In the genomic region with DNA sequence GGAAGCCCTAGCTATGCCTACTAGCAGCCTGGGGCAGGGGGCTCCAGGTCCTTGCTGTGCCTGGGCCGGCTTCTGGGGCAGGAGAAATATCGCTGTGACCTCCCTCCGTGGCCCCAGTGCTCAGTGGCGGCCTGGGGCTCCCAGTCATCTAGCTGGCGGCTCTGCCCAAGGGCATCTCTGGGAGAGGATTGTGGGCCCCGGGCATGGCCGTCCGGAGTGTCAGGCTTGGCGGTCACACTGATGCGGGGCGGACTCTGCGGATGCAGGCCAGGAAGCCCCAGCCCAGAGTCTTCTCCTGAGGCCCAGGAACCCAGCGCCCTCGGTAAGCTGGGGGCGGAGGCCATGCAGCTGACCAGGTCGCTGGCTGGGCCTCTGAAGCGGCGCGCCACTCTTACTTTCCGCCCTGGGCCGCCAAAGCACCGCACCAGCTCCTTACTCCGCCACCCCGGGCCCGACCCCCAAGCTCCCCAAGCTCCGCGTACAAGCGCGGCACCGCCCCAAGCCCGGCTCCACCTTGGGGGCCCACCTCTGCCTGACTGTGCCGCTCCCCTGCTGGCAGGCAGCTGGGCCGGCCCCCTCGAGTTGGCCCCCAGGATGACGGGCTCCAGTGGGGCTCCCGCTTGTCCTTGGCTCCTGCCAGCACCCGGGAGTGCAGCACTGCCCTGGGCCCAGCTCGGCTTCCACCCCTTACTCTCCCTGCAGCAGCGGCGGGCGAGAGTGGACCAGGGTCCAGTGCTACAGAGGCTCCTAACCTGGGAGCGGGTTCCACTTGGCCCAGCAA, we compare ENCODE assay signal across 22 cellular contexts.
"Had no signal": no experiment of that assay in that cellular context is flagged by ENCODE, and none has a peak within 500 bp of the region (broad histone marks: within the 10 kb centered on the region; RNA-seq: fewer than 3 reads in every experiment).

No MANE protein-coding gene starts in this region.

- H3K4me1 ChIP-seq: esophagus muscularis mucosa, foreskin keratinocyte, heart right ventricle, left lung, thyroid gland had no signal

- H3K4me3 ChIP-seq: esophagus muscularis mucosa, heart right ventricle, left lung, lung, thyroid gland had no signal

- ATAC-seq: activated CD4-positive, CD25-positive, alpha-beta regulatory T cell treated with anti-CD3 and anti-CD28 coated beads, Interleukin-2, amount 50 U/mL, for 24 hours; foreskin keratinocyte; left lung; natural killer cell treated with Interleukin-12 subunit alpha and Interleukin-12 subunit beta and Interleukin-15 and Interleukin-18, amount 100 ng/mL, for 72 hours had no signal

- DNase-seq: activated CD4-positive, alpha-beta T cell treated with anti-CD3 and anti-CD28 coated beads for 48 hours; activated CD4-positive, alpha-beta T cell treated with anti-CD3 and anti-CD28 coated beads, Interleukin-2, amount 50 U/mL, for 48 hours; activated CD8-positive, alpha-beta memory T cell treated with anti-CD3 and anti-CD28 coated beads for 24 hours; activated effector memory CD4-positive, alpha-beta T cell treated with anti-CD3 and anti-CD28 coated beads, Interleukin-2, amount 50 U/mL, for 16 hours; activated naive CD4-positive, alpha-beta T cell treated with anti-CD3 and anti-CD28 coated beads, Interleukin-2, amount 50 U/mL, for 16 hours; activated T-cell treated with anti-CD3 and anti-CD28 coated beads, Interleukin-2, amount 50 U/mL, for 1 hour; amniotic stem cell; central memory CD4-positive, alpha-beta T cell; foreskin keratinocyte; heart right ventricle; mesendoderm; retina; substantia nigra; T-helper 9 cell; thyroid gland had no signal

- FAIRE-seq: TTC549 had no signal

- H3K27me3 ChIP-seq: esophagus muscularis mucosa, foreskin keratinocyte, heart right ventricle, left lung, thyroid gland had no signal

- H3K9me3 ChIP-seq: thyroid gland had no signal

- H3K27ac ChIP-seq: esophagus muscularis mucosa, foreskin keratinocyte, heart right ventricle, left lung, thyroid gland, VCaP had no signal

- H3K36me3 ChIP-seq: esophagus muscularis mucosa, heart right ventricle, left lung, thyroid gland had no signal
